25 cellular contexts compared by ENCODE assay signal in genomic region chr15:31312220-31312619, GRCh38.
"Had no signal": no experiment of that assay in that cellular context is flagged by ENCODE, and none has a peak within 500 bp of the region (broad histone marks: within the 10 kb centered on the region; RNA-seq: fewer than 3 reads in every experiment).

No MANE protein-coding gene starts in this region.

- DNase-seq: activated CD4-positive, alpha-beta memory T cell treated with anti-CD3 and anti-CD28 coated beads for 36 hours; activated CD4-positive, alpha-beta T cell treated with anti-CD3 and anti-CD28 coated beads, Interleukin-2, amount 10 ng/mL, durations not matched to agents 24 days and 14 days; activated naive CD8-positive, alpha-beta T cell treated with anti-CD3 and anti-CD28 coated beads, Interleukin-2, amount 10 ng/mL, durations not matched to agents 7 days and 5 days; activated T-cell treated with anti-CD3 and anti-CD28 coated beads, Interleukin-2, amount 50 U/mL, for 72 hours; cortex of kidney; foreskin fibroblast; hypothalamus; kidney glomerular epithelial cell; left lung; mesendoderm; natural killer cell; ovary; stimulated activated CD4-positive, alpha-beta T cell treated with anti-CD3 and anti-CD28 coated beads, Interleukin-2, amount 100 ng/mL, for 48 hours; stimulated activated naive CD8-positive, alpha-beta T cell treated with anti-CD3 and anti-CD28 coated beads, Interleukin-15, Interleukin-2, amounts not matched to agents 100 U/mL and 50 U/mL, for 24 hours; trophoblast cell; uterus had no signal

- H2AFZ ChIP-seq: neural progenitor cell had no signal

- H3K4me3 ChIP-seq: ascending aorta, left lung, lung, neural progenitor cell, ovary, right lobe of liver, thoracic aorta, uterus had no signal

- H3K4me1 ChIP-seq: ascending aorta, left lung, uterus had no signal

- ATAC-seq: activated T-cell treated with anti-CD3 and anti-CD28 coated beads, Interleukin-2, amount 50 U/mL, for 72 hours; esophagus mucosa; left lung; natural killer cell; right lobe of liver; stimulated activated naive CD8-positive, alpha-beta T cell treated with anti-CD3 and anti-CD28 coated beads, Interleukin-15, Interleukin-2, amounts not matched to agents 100 U/mL and 50 U/mL, for 24 hours had no signal

- H3K9ac ChIP-seq: neural progenitor cell had no signal

- H3K27ac ChIP-seq: ascending aorta, left lung, neural progenitor cell, ovary, right lobe of liver, thoracic aorta, uterus had no signal

- H3K9me3 Mint-ChIP-seq: activated naive CD4-positive, alpha-beta T cell treated with anti-CD3 and anti-CD28 coated beads for 36 hours; activated T-cell treated with anti-CD3 and anti-CD28 coated beads, Interleukin-2, amount 50 U/mL, for 72 hours had no signal

- H3K27me3 Mint-ChIP-seq: activated CD4-positive, alpha-beta memory T cell treated with anti-CD3 and anti-CD28 coated beads for 36 hours; brain had no signal

- H3K27me3 ChIP-seq: ascending aorta, ovary, right lobe of liver, uterus had no signal

- H3K4me3 Mint-ChIP-seq: activated CD4-positive, alpha-beta memory T cell treated with anti-CD3 and anti-CD28 coated beads for 36 hours; activated CD4-positive, alpha-beta T cell treated with anti-CD3 and anti-CD28 coated beads, Interleukin-2, amount 10 ng/mL, durations not matched to agents 24 days and 14 days; activated naive CD4-positive, alpha-beta T cell treated with anti-CD3 and anti-CD28 coated beads for 36 hours; activated naive CD8-positive, alpha-beta T cell treated with anti-CD3 and anti-CD28 coated beads, Interleukin-2, amount 10 ng/mL, durations not matched to agents 7 days and 5 days; activated T-cell treated with anti-CD3 and anti-CD28 coated beads, Interleukin-2, amount 50 U/mL, for 72 hours; brain; natural killer cell; neural progenitor cell had no signal

- H3K4me2 ChIP-seq: neural progenitor cell had no signal

- H3K27ac Mint-ChIP-seq: activated CD4-positive, alpha-beta memory T cell treated with anti-CD3 and anti-CD28 coated beads for 36 hours; activated CD4-positive, alpha-beta T cell treated with anti-CD3 and anti-CD28 coated beads, Interleukin-2, amount 10 ng/mL, durations not matched to agents 24 days and 14 days; activated naive CD4-positive, alpha-beta T cell treated with anti-CD3 and anti-CD28 coated beads for 36 hours; activated naive CD8-positive, alpha-beta T cell treated with anti-CD3 and anti-CD28 coated beads, Interleukin-2, amount 10 ng/mL, durations not matched to agents 7 days and 5 days; activated T-cell treated with anti-CD3 and anti-CD28 coated beads, Interleukin-2, amount 50 U/mL, for 72 hours; natural killer cell; neural progenitor cell; progenitor cell of endocrine pancreas had no signal

- H3K36me3 Mint-ChIP-seq: activated CD4-positive, alpha-beta memory T cell treated with anti-CD3 and anti-CD28 coated beads for 36 hours; natural killer cell; neural progenitor cell had no signal

- H3K36me3 ChIP-seq: ascending aorta, left lung, neural progenitor cell, ovary, right lobe of liver, thoracic aorta, uterus had no signal

- H3K9me3 ChIP-seq: uterus had no signal
